Comparison of ENCODE assay signal across 15 cellular contexts in the genomic region with DNA sequence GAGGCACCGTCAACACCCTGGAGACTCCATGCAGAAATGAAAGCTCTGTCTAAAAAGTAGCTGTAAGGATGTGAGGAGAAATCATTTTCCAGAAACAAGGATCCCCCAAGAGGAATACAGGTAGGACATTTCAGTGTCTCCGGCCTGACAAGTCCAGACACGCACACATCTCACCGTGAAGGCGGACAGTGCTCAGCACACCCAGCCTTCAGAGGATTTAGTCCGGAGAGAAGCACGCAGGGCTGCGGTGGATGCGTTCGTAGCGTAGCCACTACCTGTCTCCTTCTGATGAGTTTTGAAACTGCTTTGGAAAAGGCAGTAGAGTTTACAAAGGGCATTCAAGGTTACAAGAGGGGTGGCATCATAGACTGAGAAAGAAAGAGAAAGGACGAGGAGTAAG.
DNase-seq lines count a peak whose midpoint lies in the region; TF ChIP-seq lines count a peak whose summit lies in the region.
"Had no signal": no experiment of that assay in that cellular context is flagged by ENCODE, and none has a peak within 500 bp of the region (broad histone marks: within the 10 kb centered on the region; RNA-seq: fewer than 3 reads in every experiment).

No MANE protein-coding gene starts in this region.

- intact Hi-C loops in mammary epithelial cell (cut with micrococcal nuclease): no loop called here

- dilution Hi-C loops in mammary epithelial cell (cut with HindIII; ENCODE audit: low sequenced_read_pairs): no loop called here

- no peaks in the 10 kb centered on the region for H3K27me3 Mint-ChIP-seq in nephron (ENCODE audit: low read depth)

- peaks cover 38% of the 10 kb centered on the region for H3K4me1 Mint-ChIP-seq in nephron

- CTCF ChIA-PET in mammary epithelial cell (lab: Charles Lee; ENCODE audit: low non-redundant PET): no interaction called here

- H3K4me3 Mint-ChIP-seq in nephron: peak overlapping the region; percentile 35 to 79 (median 47)
- H3K4me3 Mint-ChIP-seq: activated naive CD8-positive, alpha-beta T cell; naive thymus-derived CD4-positive, alpha-beta T cell had no signal

- peak; percentile 17 for DNase-seq in NCI-H510A treated with DMSO at 0.1 percent for 48 hours (lab: John Stamatoyannopoulos, UW)
- DNase-seq in NCI-H510A (lab: John Stamatoyannopoulos, UW): no peak
- DNase-seq in mammary epithelial cell: peak; percentile 55
- DNase-seq in brain microvascular endothelial cell: no peak
- DNase-seq in NCI-H187 (lab: John Stamatoyannopoulos, UW): no peak
- no peak for DNase-seq in effector memory CD4-positive, alpha-beta T cell
- DNase-seq: cortex of kidney; foreskin fibroblast; naive thymus-derived CD4-positive, alpha-beta T cell; NCI-H446; spleen; upper lobe of left lung had no signal

- no peak overlapping the region for H3K27ac ChIP-seq in mammary epithelial cell (ENCODE audit: insufficient read depth, low read depth, low read length)
- H3K27ac ChIP-seq in urinary bladder (ENCODE audit: low read depth): peak overlapping the region; percentile 87
- H3K27ac ChIP-seq in brain microvascular endothelial cell: no peak overlapping the region
- no peak overlapping the region for H3K27ac ChIP-seq in effector memory CD4-positive, alpha-beta T cell (ENCODE audit: insufficient read depth, low read length, poor library complexity, severe bottlenecking)

- H3K4me1 ChIP-seq in mammary epithelial cell (ENCODE audit: insufficient read depth, low read length): peaks cover 8% of the 10 kb centered on the region
- H3K4me1 ChIP-seq in urinary bladder (ENCODE audit: insufficient read depth): no peaks in the 10 kb centered on the region
- H3K4me1 ChIP-seq in effector memory CD4-positive, alpha-beta T cell (ENCODE audit: control insufficient read depth, insufficient read depth, low read length, poor library complexity, severe bottlenecking): no peaks in the 10 kb centered on the region
- H3K4me1 ChIP-seq: spleen, upper lobe of left lung had no signal

- no peaks in the 10 kb centered on the region for H3K79me2 ChIP-seq in mammary epithelial cell (ENCODE audit: insufficient read depth, low read length)

- H3K27me3 ChIP-seq in mammary epithelial cell (ENCODE audit: insufficient read depth, low read length) (no peaks in the 10 kb centered on the region), brain microvascular endothelial cell (replicated peaks) (no peaks in the 10 kb centered on the region)
- H3K27me3 ChIP-seq in effector memory CD4-positive, alpha-beta T cell (replicated peaks; ENCODE audit: control insufficient read depth, insufficient read depth, low read length, poor library complexity, severe bottlenecking): no peaks in the 10 kb centered on the region
- H3K27me3 ChIP-seq: spleen, upper lobe of left lung had no signal

- in situ Hi-C loops in mammary epithelial cell (cut with MboI; ENCODE audit: low sequenced_read_pairs in 2 of 2) (no loop called here), brain microvascular endothelial cell (cut with HindIII; ENCODE audit: low pct_ligation_motif_present, low sequenced_read_pairs) (no loop called here)

- H3K9me3 ChIP-seq in mammary epithelial cell (replicated peaks; ENCODE audit: insufficient read depth, low read length): no peaks in the 10 kb centered on the region
- no peaks in the 10 kb centered on the region for H3K9me3 ChIP-seq in effector memory CD4-positive, alpha-beta T cell (ENCODE audit: control insufficient read depth, low read length)
- H3K9me3 ChIP-seq: spleen, upper lobe of left lung had no signal

- H2AFZ ChIP-seq in mammary epithelial cell (ENCODE audit: low read depth, low read length): peak overlapping the region; percentile 98

- H3K4me2 ChIP-seq in mammary epithelial cell (ENCODE audit: insufficient read depth, low read depth, low read length): peak overlapping the region; percentile 84

- peak overlapping the region in 2 of 3 experiments; percentile 29 to 39 for H3K4me3 ChIP-seq in mammary epithelial cell (replicated peaks in 1 of 3; ENCODE audit: insufficient read depth in 1 of 3, low read depth in 2 of 3, low read length in 3 of 3)
- H3K4me3 ChIP-seq in urinary bladder (ENCODE audit: low read depth, low read length): peak overlapping the region; percentile 28
- no peak overlapping the region for H3K4me3 ChIP-seq in brain microvascular endothelial cell (ENCODE audit: low read depth, low read length)
- H3K4me3 ChIP-seq in effector memory CD4-positive, alpha-beta T cell (ENCODE audit: insufficient read depth, low read depth, low read length, poor library complexity, severe bottlenecking): no peak overlapping the region

- H3K9me3 Mint-ChIP-seq in nephron: no peaks in the 10 kb centered on the region

- whole genome bisulfite sequencing in mammary epithelial cell (ENCODE audit: low coverage, missing lambda C conversion rate): 4% methylated on average over 11 of the region's 12 CpGs
- WGBS in urinary bladder: 21% methylated on average over 12 of the region's 12 CpGs

- H3K36me3 Mint-ChIP-seq in nephron (ENCODE audit: low read depth): no peaks in the 10 kb centered on the region
- H3K36me3 Mint-ChIP-seq: naive thymus-derived CD4-positive, alpha-beta T cell had no signal

- H4K20me1 ChIP-seq in mammary epithelial cell (ENCODE audit: insufficient read depth, low read length): no peaks in the 10 kb centered on the region

- TF ChIP-seq CTCF in mammary epithelial cell (conservative IDR thresholded peaks at IDR 0.05 in 1 of 2, IDR thresholded peaks at IDR 0.05 in 1 of 2; ENCODE audit: extremely low read depth in 1 of 2, insufficient read depth in 1 of 2, low read depth in 1 of 2, low read length in 2 of 2): no peak
- TF ChIP-seq CTCF in nephron (IDR thresholded peaks at IDR 0.05; ENCODE audit: unreplicated experiment in 3 of 3): no peak
- no peak for TF ChIP-seq CTCF in brain microvascular endothelial cell (IDR thresholded peaks at IDR 0.05; ENCODE audit: low read depth, low read length, missing control alignments)

- H3K36me3 ChIP-seq in mammary epithelial cell (ENCODE audit: insufficient read depth, low read length): no peaks in the 10 kb centered on the region
- H3K36me3 ChIP-seq in urinary bladder (ENCODE audit: insufficient read depth): no peaks in the 10 kb centered on the region
- H3K36me3 ChIP-seq in brain microvascular endothelial cell (replicated peaks): no peaks in the 10 kb centered on the region
- H3K36me3 ChIP-seq in effector memory CD4-positive, alpha-beta T cell (ENCODE audit: control insufficient read depth, insufficient read depth, low read length): no peaks in the 10 kb centered on the region
- H3K36me3 ChIP-seq: spleen, upper lobe of left lung had no signal

- peak overlapping the region; percentile 58 to 97 (median 96) for H3K27ac Mint-ChIP-seq in nephron
- H3K27ac Mint-ChIP-seq: activated naive CD8-positive, alpha-beta T cell had no signal

- BruUV-seq in mammary epithelial cell (replicated peaks; lab: Mats Ljungman, UMichigan): no TSS peak

- H3K9ac ChIP-seq in mammary epithelial cell (ENCODE audit: insufficient read depth, low read length): no peak overlapping the region

Comparison
In these comparisons a context has a peak if more than half of its experiments do, and no peak if none do; other contexts are left out.
1. DNase-seq: peak in NCI-H510A treated with DMSO at 0.1 percent for 48 hours (single experiment) and mammary epithelial cell (single experiment); none in NCI-H510A (single experiment), brain microvascular endothelial cell (single experiment), NCI-H187 (0 of 2) and effector memory CD4-positive, alpha-beta T cell (0 of 3).
2. H3K4me3 ChIP-seq: peak in mammary epithelial cell (2 of 3) and urinary bladder (single experiment); none in brain microvascular endothelial cell (single experiment) and effector memory CD4-positive, alpha-beta T cell (single experiment).